Comparison of ENCODE assay signal across 8 cellular contexts in the genomic region with DNA sequence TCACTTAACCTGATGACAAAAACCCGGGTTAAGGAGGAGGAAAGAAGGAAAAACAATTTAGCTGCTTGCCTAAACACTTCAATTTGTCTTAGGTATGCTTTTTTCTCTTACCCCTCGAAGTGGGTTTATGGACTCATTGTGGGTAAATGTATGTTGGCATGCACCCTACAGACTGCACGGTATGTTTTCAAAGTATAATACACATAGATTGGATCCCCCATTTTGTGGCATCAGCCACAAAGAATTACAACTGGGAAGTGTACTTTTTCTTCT. TPM values are rescaled to one million over a fixed set of nuclear protein-coding genes. Genes with fewer than 3 reads are reported as not detected.
DNase-seq lines count a peak whose midpoint lies in the region; ATAC-seq, FAIRE-seq and TF ChIP-seq lines count a peak whose summit lies in the region.

No MANE protein-coding gene starts in this region.

- H3K4me1 Mint-ChIP-seq in activated CD8-positive, alpha-beta memory T cell treated with anti-CD3 and anti-CD28 coated beads, Interleukin-2, amount 10 ng/mL, durations not matched to agents 7 days and 5 days, result peaks cover 11% of the 10 kb centered on the region

- FAIRE-seq in keratinocyte (lab: Jason Lieb, UNC), result no peak

- no peaks in the 10 kb centered on the region for H3K9me3 ChIP-seq in ES-I3 (ENCODE audit: control insufficient read depth, insufficient read depth, low read length)
- no peaks in the 10 kb centered on the region for H3K9me3 ChIP-seq in keratinocyte (ENCODE audit: control insufficient read depth, low read depth, low read length)
- H3K9me3 ChIP-seq in skeletal muscle tissue (ENCODE audit: control insufficient read depth in 3 of 3, low read length in 3 of 3), result no peaks in the 10 kb centered on the region

- H3K79me2 ChIP-seq in keratinocyte (ENCODE audit: control insufficient read depth, insufficient read depth, low read length), result peaks cover 59% of the 10 kb centered on the region

- no peak overlapping the region for H2AFZ ChIP-seq in keratinocyte (ENCODE audit: control insufficient read depth, low read length)

- H3K36me3 ChIP-seq in ES-I3 (ENCODE audit: insufficient read depth, low read length), result no peaks in the 10 kb centered on the region
- peaks cover 0 to 3% of the 10 kb centered on the region in 2 experiments for H3K36me3 ChIP-seq in keratinocyte (ENCODE audit: control insufficient read depth in 2 of 2, extremely low read depth in 1 of 2, insufficient read depth in 2 of 2, low read length in 2 of 2)
- peaks cover 2 to 5% (median 4%) of the 10 kb centered on the region in 3 donors for H3K36me3 ChIP-seq in skeletal muscle tissue (ENCODE audit: control insufficient read depth in 3 of 3, insufficient read depth in 3 of 3, low read length in 3 of 3)

- TF ChIP-seq CTCF in astrocyte of the cerebellum (IDR thresholded peaks at IDR 0.05; ENCODE audit: low read depth, low read length, missing control alignments) (no peak), keratinocyte (optimal IDR thresholded peaks at IDR 0.05 in 1 of 3, IDR thresholded peaks at IDR 0.05 in 1 of 3, conservative IDR thresholded peaks at IDR 0.05 in 1 of 3; ENCODE audit: extremely low read depth in 1 of 3, insufficient read depth in 2 of 3, low read length in 3 of 3) (no peak)

- H3K9ac ChIP-seq in ES-I3 (ENCODE audit: low read depth, low read length), result peak overlapping the region; percentile 89
- peak overlapping the region; percentile 86 for H3K9ac ChIP-seq in keratinocyte (ENCODE audit: control insufficient read depth, extremely low read depth, insufficient read depth, low read length)
- peak overlapping the region; percentile 82 to 88 (median 84) for H3K9ac ChIP-seq in skeletal muscle tissue (ENCODE audit: low read depth in 1 of 3, low read length in 3 of 3)

- peak overlapping the region; percentile 93 for H3K4me3 ChIP-seq in astrocyte of the cerebellum (ENCODE audit: low read depth, low read length)
- peak overlapping the region; percentile 67 to 93 (median 67) for H3K4me3 ChIP-seq in keratinocyte (ENCODE audit: control insufficient read depth in 2 of 3, extremely low read depth in 1 of 3, insufficient read depth in 2 of 3, low read depth in 1 of 3, low read length in 3 of 3)
- H3K4me3 ChIP-seq in skeletal muscle tissue (ENCODE audit: low read length in 3 of 3), result peak overlapping the region; percentile 83 to 89 (median 87)

- in situ Hi-C loops in astrocyte of the cerebellum (cut with HindIII; ENCODE audit: low sequenced_read_pairs), result no loop called here

- DNase-seq in astrocyte of the cerebellum (ENCODE audit: low read depth) (no peak), keratinocyte (ENCODE audit: low read depth, low spot score) (no peak), medulla oblongata (ENCODE audit: extremely low spot score) (no peak)
- no peak for DNase-seq in stimulated activated CD4-positive, alpha-beta T cell treated with anti-CD3 and anti-CD28 coated beads, Interleukin-4, amount 100 ng/mL, for 1 hour
- no peak for DNase-seq in activated CD8-positive, alpha-beta memory T cell treated with anti-CD3 and anti-CD28 coated beads, Interleukin-2, amount 10 ng/mL, durations not matched to agents 7 days and 5 days

- CTCF ChIA-PET in activated CD8-positive, alpha-beta memory T cell treated with anti-CD3 and anti-CD28 coated beads, Interleukin-2, amount 10 ng/mL, durations not matched to agents 7 days and 5 days (lab: Charles Lee), result no interaction called here

- H3K27ac Mint-ChIP-seq in activated CD8-positive, alpha-beta memory T cell treated with anti-CD3 and anti-CD28 coated beads, Interleukin-2, amount 10 ng/mL, durations not matched to agents 7 days and 5 days, result no peak overlapping the region

- no peak for ATAC-seq in HG03354 (IDR thresholded peaks at IDR 0.05; ENCODE audit: poor library complexity, severe bottlenecking, unreplicated experiment)
- ATAC-seq in activated CD8-positive, alpha-beta memory T cell treated with anti-CD3 and anti-CD28 coated beads, Interleukin-2, amount 10 ng/mL, durations not matched to agents 7 days and 5 days, result no peak

- H3K27ac ChIP-seq in keratinocyte (ENCODE audit: control insufficient read depth, insufficient read depth, low read length) (peak overlapping the region; percentile 92), skeletal muscle tissue (ENCODE audit: low read depth, low read length) (peak overlapping the region; percentile 92)

- peaks cover 1% of the 10 kb centered on the region for H3K36me3 Mint-ChIP-seq in activated CD8-positive, alpha-beta memory T cell treated with anti-CD3 and anti-CD28 coated beads, Interleukin-2, amount 10 ng/mL, durations not matched to agents 7 days and 5 days

- peaks cover 67% of the 10 kb centered on the region for H3K27me3 Mint-ChIP-seq in activated CD8-positive, alpha-beta memory T cell treated with anti-CD3 and anti-CD28 coated beads, Interleukin-2, amount 10 ng/mL, durations not matched to agents 7 days and 5 days

- H3K4me2 ChIP-seq in keratinocyte (ENCODE audit: control insufficient read depth, extremely low read depth, insufficient read depth, low read depth, low read length), result peak overlapping the region; percentile 90

- H3K27me3 ChIP-seq in keratinocyte (ENCODE audit: control insufficient read depth, extremely low read depth, insufficient read depth, low read length), result no peaks in the 10 kb centered on the region
- H3K27me3 ChIP-seq in skeletal muscle tissue (ENCODE audit: control insufficient read depth in 3 of 3, insufficient read depth in 3 of 3, low read length in 3 of 3), result no peaks in the 10 kb centered on the region

- no peaks in the 10 kb centered on the region for H3K9me1 ChIP-seq in keratinocyte (ENCODE audit: control insufficient read depth, extremely low read depth, insufficient read depth, low read length)

- H3K4me1 ChIP-seq in ES-I3 (ENCODE audit: insufficient read depth, low read length) (peaks cover 27% of the 10 kb centered on the region), keratinocyte (ENCODE audit: control insufficient read depth, extremely low read depth, insufficient read depth, low read length) (peaks cover 41% of the 10 kb centered on the region), skeletal muscle tissue (ENCODE audit: control insufficient read depth in 3 of 3, insufficient read depth in 3 of 3, low read length in 3 of 3) (peaks cover 18 to 28% (median 26%) of the 10 kb centered on the region in 3 donors)

- H3K9me3 Mint-ChIP-seq in activated CD8-positive, alpha-beta memory T cell treated with anti-CD3 and anti-CD28 coated beads, Interleukin-2, amount 10 ng/mL, durations not matched to agents 7 days and 5 days (ENCODE audit: low read depth), result no peaks in the 10 kb centered on the region

- H4K20me1 ChIP-seq in keratinocyte (ENCODE audit: control insufficient read depth, extremely low read depth, insufficient read depth, low read length), result no peaks in the 10 kb centered on the region

- dilution Hi-C loops in keratinocyte (cut with MboI; ENCODE audit: extremely low pct_ligation_motif_present, low sequenced_read_pairs), result no loop called here

- H3K4me3 Mint-ChIP-seq in activated CD8-positive, alpha-beta memory T cell treated with anti-CD3 and anti-CD28 coated beads, Interleukin-2, amount 10 ng/mL, durations not matched to agents 7 days and 5 days, result no peak overlapping the region

RNA-seq across cellular contexts. Expression of a gene that starts 2.3 kb away (rescaled TPM):
- polyA plus RNA-seq in keratinocyte, result 89.8 to 125 TPM (median 105 TPM) in 3 replicates
- polyA plus RNA-seq in keratinocyte (2011; ENCODE audit: low read depth), result 73.1 TPM
- 95.6 and 114 TPM in 2 replicates for polyA plus RNA-seq in keratinocyte (2011; cell fraction: cytosol; rRNA removed)
- polyA plus RNA-seq in keratinocyte (2011; cell fraction: nucleus; rRNA removed), result 132 and 152 TPM in 2 replicates
- polyA plus RNA-seq in keratinocyte (2012; ENCODE audit: low replicate concordance), result 66.6 and 104 TPM in 2 replicates
- 237 to 310 TPM (median 294 TPM) in 3 replicates for polyA minus RNA-seq in keratinocyte
- polyA minus RNA-seq in keratinocyte (2011; cell fraction: cytosol; rRNA and poly(A)+ RNA removed), result 154 TPM
- polyA minus RNA-seq in keratinocyte (2011; cell fraction: nucleus; rRNA and poly(A)+ RNA removed), result 166 and 273 TPM in 2 replicates
- 49.6 TPM for total RNA-seq in skeletal muscle tissue
- total RNA-seq in activated CD8-positive, alpha-beta memory T cell treated with anti-CD3 and anti-CD28 coated beads, Interleukin-2, amount 10 ng/mL, durations not matched to agents 7 days and 5 days, result under 1 TPM in 1 of 2 experiments, not detected in 1; 0.09 TPM

Comparison
In these comparisons a context has a peak if more than half of its experiments do, and no peak if none do; other contexts are left out.
1. RNA of a gene that starts 2.3 kb away (total RNA-seq): 49.6 TPM in skeletal muscle tissue (single experiment); 0.09 TPM in activated CD8-positive, alpha-beta memory T cell treated with anti-CD3 and anti-CD28 coated beads, Interleukin-2, amount 10 ng/mL, durations not matched to agents 7 days and 5 days; every median in the first group is over 10 times any median in the second.
2. Peak in every context shown above with its lines, with median percentiles within 50 percentile points of each other: H3K9ac ChIP-seq and H3K4me3 ChIP-seq.